In genomic region chr3:473284-473800, GRCh38 we compare ENCODE assay signal across 30 cellular contexts.
DNase-seq lines count a peak whose midpoint lies in the region; ATAC-seq and TF ChIP-seq lines count a peak whose summit lies in the region.
"Had no signal": no experiment of that assay in that cellular context is flagged by ENCODE, and none has a peak within 500 bp of the region (broad histone marks: within the 10 kb centered on the region; RNA-seq: fewer than 3 reads in every experiment).

No MANE protein-coding gene starts in this region.

- H3K9me3 ChIP-seq in MG63, result no peaks in the 10 kb centered on the region
- H3K9me3 ChIP-seq: BE2C, Peyer's patch, SK-N-SH had no signal

- H3K4me3 ChIP-seq in foreskin fibroblast (ENCODE audit: low read depth in 1 of 2, low read length in 2 of 2) (no peak overlapping the region), MG63 (no peak overlapping the region)
- H3K4me3 ChIP-seq: Peyer's patch had no signal

- ATAC-seq in GM18502 (IDR thresholded peaks at IDR 0.05; ENCODE audit: poor library complexity, unreplicated experiment) (peak; percentile 48), HG02610 (IDR thresholded peaks at IDR 0.05; ENCODE audit: unreplicated experiment) (peak; percentile 74), HG02938 (IDR thresholded peaks at IDR 0.05; ENCODE audit: unreplicated experiment) (peak; percentile 37)
- ATAC-seq: HCT116 had no signal

- DNase-seq in kidney glomerular epithelial cell (lab: John Stamatoyannopoulos, UW) (peak; percentile 66), GM10266 (ENCODE audit: extremely low spot score) (no peak), SK-N-DZ (ENCODE audit: low spot score) (no peak), foreskin fibroblast (no peak), MG63 (no peak)
- DNase-seq: 8988T; ACHN; BE2C; CD8-positive, alpha-beta memory T cell; DMS 273 treated with DMSO at 0.1 percent for 48 hours; DMS79; EL; GDM1; NCI-H1092 treated with DMSO at 0.1 percent for 48 hours; NCI-H1436; NCI-H187; NCI-H2081 treated with DMSO at 0.1 percent for 48 hours; NCI-H2171; NCI-H226; NCI-H510A; NCI-H69; OCI-M1; Peyer's patch; SHP77 treated with DMSO at 0.1 percent for 48 hours; SK-N-SH; SW 1271 had no signal

- TF ChIP-seq CTCF in GM10266 (IDR thresholded peaks at IDR 0.05; ENCODE audit: control insufficient read depth, insufficient read depth, low read depth, missing control alignments) (no peak), foreskin fibroblast (IDR thresholded peaks at IDR 0.05; ENCODE audit: low read depth, low read length) (no peak)

- no peaks in the 10 kb centered on the region for H3K36me3 ChIP-seq in MG63
- H3K36me3 ChIP-seq: BE2C, Peyer's patch had no signal

- H3K27me3 ChIP-seq in MG63, result no peaks in the 10 kb centered on the region
- H3K27me3 ChIP-seq: BE2C, Peyer's patch had no signal
